ENCODE assay signal across 14 cellular contexts in genomic region chr1:100164226-100164625, GRCh38. TPM values are rescaled to one million over a fixed set of nuclear protein-coding genes. Genes with fewer than 3 reads are reported as not detected.
DNase-seq lines count a peak whose midpoint lies in the region; ATAC-seq and TF ChIP-seq lines count a peak whose summit lies in the region.
"Had no signal": no experiment of that assay in that cellular context is flagged by ENCODE, and none has a peak within 500 bp of the region (broad histone marks: within the 10 kb centered on the region; RNA-seq: fewer than 3 reads in every experiment).

No MANE protein-coding gene starts in this region.

- H3K4me1 Mint-ChIP-seq in neural crest cell: peaks cover 5% of the 10 kb centered on the region
- no peaks in the 10 kb centered on the region for H3K4me1 Mint-ChIP-seq in naive thymus-derived CD8-positive, alpha-beta T cell
- H3K4me1 Mint-ChIP-seq in WTC11: 0 out of 2 replicates have a peak, but pooled peaks cover 3% of the 10 kb centered on the region

- H3K9me3 Mint-ChIP-seq in neural crest cell: no peaks in the 10 kb centered on the region
- H3K9me3 Mint-ChIP-seq in naive thymus-derived CD8-positive, alpha-beta T cell: no peaks in the 10 kb centered on the region
- peaks cover 6% of the 10 kb centered on the region for H3K9me3 Mint-ChIP-seq in WTC11
- H3K9me3 Mint-ChIP-seq: HFFc6; T-helper 1 cell treated with Interleukin-12 subunit alpha and Interleukin-12 subunit beta and Interleukin-4 antibody, amounts not matched to agents 30 μg/mL and 1 μg/mL, for 36 hours had no signal

- H3K4me3 Mint-ChIP-seq in neural crest cell (no peak overlapping the region), WTC11 (no peak overlapping the region)
- no peak overlapping the region for H3K4me3 Mint-ChIP-seq in naive thymus-derived CD8-positive, alpha-beta T cell
- H3K4me3 Mint-ChIP-seq: HFFc6; T-helper 1 cell treated with Interleukin-12 subunit alpha and Interleukin-12 subunit beta and Interleukin-4 antibody, amounts not matched to agents 30 μg/mL and 1 μg/mL, for 36 hours had no signal

- CTCF ChIA-PET in WTC11 (lab: Charles Lee): interaction anchor here (0.8 to 1.2 kb wide), 2 partner anchors 31 to 295 kb away, joined by 3 read pairs; partner anchors contain the start of genes SASS6 and TRMT13

- no peak for ATAC-seq in naive thymus-derived CD8-positive, alpha-beta T cell
- no peak for ATAC-seq in GM21360 (IDR thresholded peaks at IDR 0.05; ENCODE audit: unreplicated experiment)
- ATAC-seq in WTC11: no peak

- TF ChIP-seq CTCF in AG09319 (IDR thresholded peaks at IDR 0.05; ENCODE audit: low read depth, low read length): no peak
- no peak for TF ChIP-seq CTCF in neural crest cell (conservative IDR thresholded peaks at IDR 0.05)
- no peak for TF ChIP-seq CTCF in WTC11 (IDR thresholded peaks at IDR 0.05)

- peak overlapping the region; percentile 69 for H3K27ac Mint-ChIP-seq in neural crest cell (ENCODE audit: unreplicated experiment)
- peak overlapping the region in 1 of 10 donors; percentile 43 for H3K27ac Mint-ChIP-seq in naive thymus-derived CD8-positive, alpha-beta T cell
- no peak overlapping the region for H3K27ac Mint-ChIP-seq in WTC11
- H3K27ac Mint-ChIP-seq: HFFc6; T-helper 1 cell treated with Interleukin-12 subunit alpha and Interleukin-12 subunit beta and Interleukin-4 antibody, amounts not matched to agents 30 μg/mL and 1 μg/mL, for 36 hours had no signal

- H3K36me3 Mint-ChIP-seq in neural crest cell (ENCODE audit: low read depth): no peaks in the 10 kb centered on the region
- peaks cover 0 to 6% (median 3%) of the 10 kb centered on the region in 3 donors for H3K36me3 Mint-ChIP-seq in naive thymus-derived CD8-positive, alpha-beta T cell
- no peaks in the 10 kb centered on the region for H3K36me3 Mint-ChIP-seq in WTC11

- POLR2A ChIA-PET in naive thymus-derived CD8-positive, alpha-beta T cell (lab: Charles Lee): no interaction called here
- POLR2A ChIA-PET in WTC11 (lab: Charles Lee): interaction anchor here (0.8 kb wide), 1 partner anchor 19 kb away, joined by 3 read pairs; no protein-coding TSS in a partner anchor

- H3K27me3 Mint-ChIP-seq in neural crest cell (ENCODE audit: low read depth) (no peaks in the 10 kb centered on the region), WTC11 (ENCODE audit: low read depth) (no peaks in the 10 kb centered on the region)
- peaks cover 0 to 4% (median 0%) of the 10 kb centered on the region in 5 donors for H3K27me3 Mint-ChIP-seq in naive thymus-derived CD8-positive, alpha-beta T cell

- DNase-seq in AG09319 (ENCODE audit: extremely low read depth, low read depth) (peak; percentile 76), NCI-H2171 (lab: John Stamatoyannopoulos, UW) (peak; percentile 26), fibroblast of peridontal ligament (ENCODE audit: extremely low read depth) (peak; percentile 97), neural crest cell (ENCODE audit: low read depth, low spot score) (no peak), mesenteric fat pad (ENCODE audit: low spot score) (no peak), WTC11 (ENCODE audit: low spot score) (no peak)
- DNase-seq in naive thymus-derived CD8-positive, alpha-beta T cell: no peak
- DNase-seq: activated CD4-positive, alpha-beta T cell treated with anti-CD3 and anti-CD28 coated beads, Interleukin-2, amount 50 U/mL, for 4 hours; central memory CD4-positive, alpha-beta T cell; HFFc6; NCI-H1694 treated with DMSO at 0.1 percent for 48 hours had no signal

TF ChIP-seq in WTC11, 78 proteins besides CTCF, POLR2A, EP300 and RAD21 (continues in another document):
- TF ChIP-seq OVOL2 (CRISPR knock-in tag; IDR thresholded peaks at IDR 0.05; ENCODE audit: borderline replicate concordance) (no peak), ZNF423 (CRISPR knock-in tag; IDR thresholded peaks at IDR 0.05) (no peak), MXD4 (CRISPR knock-in tag; IDR thresholded peaks at IDR 0.05; ENCODE audit: borderline replicate concordance) (no peak), PREB (CRISPR knock-in tag; IDR thresholded peaks at IDR 0.05; ENCODE audit: borderline replicate concordance) (no peak), NR1H2 (CRISPR knock-in tag; IDR thresholded peaks at IDR 0.05) (no peak), HMGA2 (CRISPR knock-in tag; IDR thresholded peaks at IDR 0.05) (no peak), E2F5 (CRISPR knock-in tag; IDR thresholded peaks at IDR 0.05) (no peak), ZBTB21 (CRISPR knock-in tag; IDR thresholded peaks at IDR 0.05; ENCODE audit: borderline replicate concordance) (no peak), KAT7 (CRISPR knock-in tag; IDR thresholded peaks at IDR 0.05; ENCODE audit: borderline replicate concordance) (no peak)
- TF ChIP-seq, protein P1, sequence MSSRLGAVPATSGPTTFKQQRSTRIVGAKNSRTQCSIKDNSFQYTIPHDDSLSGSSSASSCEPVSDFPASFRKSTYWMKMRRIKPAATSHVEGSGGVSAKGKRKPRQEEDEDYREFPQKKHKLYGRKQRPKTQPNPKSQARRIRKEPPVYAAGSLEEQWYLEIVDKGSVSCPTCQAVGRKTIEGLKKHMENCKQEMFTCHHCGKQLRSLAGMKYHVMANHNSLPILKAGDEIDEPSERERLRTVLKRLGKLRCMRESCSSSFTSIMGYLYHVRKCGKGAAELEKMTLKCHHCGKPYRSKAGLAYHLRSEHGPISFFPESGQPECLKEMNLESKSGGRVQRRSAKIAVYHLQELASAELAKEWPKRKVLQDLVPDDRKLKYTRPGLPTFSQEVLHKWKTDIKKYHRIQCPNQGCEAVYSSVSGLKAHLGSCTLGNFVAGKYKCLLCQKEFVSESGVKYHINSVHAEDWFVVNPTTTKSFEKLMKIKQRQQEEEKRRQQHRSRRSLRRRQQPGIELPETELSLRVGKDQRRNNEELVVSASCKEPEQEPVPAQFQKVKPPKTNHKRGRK (CRISPR knock-in tag; IDR thresholded peaks at IDR 0.05; ENCODE audit: borderline replicate concordance): no peak
- TF ChIP-seq, protein P2, sequence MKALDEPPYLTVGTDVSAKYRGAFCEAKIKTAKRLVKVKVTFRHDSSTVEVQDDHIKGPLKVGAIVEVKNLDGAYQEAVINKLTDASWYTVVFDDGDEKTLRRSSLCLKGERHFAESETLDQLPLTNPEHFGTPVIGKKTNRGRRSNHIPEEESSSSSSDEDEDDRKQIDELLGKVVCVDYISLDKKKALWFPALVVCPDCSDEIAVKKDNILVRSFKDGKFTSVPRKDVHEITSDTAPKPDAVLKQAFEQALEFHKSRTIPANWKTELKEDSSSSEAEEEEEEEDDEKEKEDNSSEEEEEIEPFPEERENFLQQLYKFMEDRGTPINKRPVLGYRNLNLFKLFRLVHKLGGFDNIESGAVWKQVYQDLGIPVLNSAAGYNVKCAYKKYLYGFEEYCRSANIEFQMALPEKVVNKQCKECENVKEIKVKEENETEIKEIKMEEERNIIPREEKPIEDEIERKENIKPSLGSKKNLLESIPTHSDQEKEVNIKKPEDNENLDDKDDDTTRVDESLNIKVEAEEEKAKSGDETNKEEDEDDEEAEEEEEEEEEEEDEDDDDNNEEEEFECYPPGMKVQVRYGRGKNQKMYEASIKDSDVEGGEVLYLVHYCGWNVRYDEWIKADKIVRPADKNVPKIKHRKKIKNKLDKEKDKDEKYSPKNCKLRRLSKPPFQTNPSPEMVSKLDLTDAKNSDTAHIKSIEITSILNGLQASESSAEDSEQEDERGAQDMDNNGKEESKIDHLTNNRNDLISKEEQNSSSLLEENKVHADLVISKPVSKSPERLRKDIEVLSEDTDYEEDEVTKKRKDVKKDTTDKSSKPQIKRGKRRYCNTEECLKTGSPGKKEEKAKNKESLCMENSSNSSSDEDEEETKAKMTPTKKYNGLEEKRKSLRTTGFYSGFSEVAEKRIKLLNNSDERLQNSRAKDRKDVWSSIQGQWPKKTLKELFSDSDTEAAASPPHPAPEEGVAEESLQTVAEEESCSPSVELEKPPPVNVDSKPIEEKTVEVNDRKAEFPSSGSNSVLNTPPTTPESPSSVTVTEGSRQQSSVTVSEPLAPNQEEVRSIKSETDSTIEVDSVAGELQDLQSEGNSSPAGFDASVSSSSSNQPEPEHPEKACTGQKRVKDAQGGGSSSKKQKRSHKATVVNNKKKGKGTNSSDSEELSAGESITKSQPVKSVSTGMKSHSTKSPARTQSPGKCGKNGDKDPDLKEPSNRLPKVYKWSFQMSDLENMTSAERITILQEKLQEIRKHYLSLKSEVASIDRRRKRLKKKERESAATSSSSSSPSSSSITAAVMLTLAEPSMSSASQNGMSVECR (CRISPR knock-in tag; IDR thresholded peaks at IDR 0.05; ENCODE audit: borderline replicate concordance): no peak

RNA-seq across cellular contexts. Expression of gene LRRC39, which starts 13.8 kb away (rescaled TPM):
- total RNA-seq in neural crest cell: 1.3 and 1.4 TPM in 2 replicates
- 1 to 10 TPM; 2.7 to 2.9 TPM for total RNA-seq in naive thymus-derived CD8-positive, alpha-beta T cell
- under 1 TPM in 2 of 3 donors, not detected in 1; 0.08 to 0.10 TPM for polyA plus RNA-seq in naive thymus-derived CD8-positive, alpha-beta T cell
- total RNA-seq in mesenteric fat pad: 1.0 TPM
- total RNA-seq in WTC11 (2021): 0.25 to 0.46 TPM (median 0.27 TPM) in 3 replicates
- total RNA-seq: epithelial cell of proximal tubule had no signal

RNA-seq across cellular contexts. Expression of gene TRMT13, which starts 31.3 kb away (rescaled TPM):
- total RNA-seq in neural crest cell (14.6 and 17.8 TPM in 2 replicates), mesenteric fat pad (14.4 TPM), WTC11 (2021) (10.7 to 12.8 TPM (median 12.7 TPM) in 3 replicates)
- 10 to 100 TPM; 53.2 to 55.5 TPM for total RNA-seq in naive thymus-derived CD8-positive, alpha-beta T cell
- 10 to 100 TPM in 2 of 3 donors, 1 to 10 TPM in 1; 8.7 to 12.7 (median 11.9) TPM for polyA plus RNA-seq in naive thymus-derived CD8-positive, alpha-beta T cell

RNA-seq across cellular contexts. Expression of gene SASS6, which starts 31.5 kb away (rescaled TPM):
- total RNA-seq in neural crest cell (14.9 and 15.2 TPM in 2 replicates), mesenteric fat pad (2.2 TPM), WTC11 (2021) (13.0 to 13.6 TPM (median 13.6 TPM) in 3 replicates)
- 1 to 10 TPM; 6.6 to 6.7 TPM for total RNA-seq in naive thymus-derived CD8-positive, alpha-beta T cell
- 1 to 10 TPM; 1.7 to 2.4 (median 1.8) TPM for polyA plus RNA-seq in naive thymus-derived CD8-positive, alpha-beta T cell

Comparison
In these comparisons a context has a peak if more than half of its experiments do, and no peak if none do; other contexts are left out.
1. DNase-seq: peak in AG09319 (single experiment), NCI-H2171 (single experiment) and fibroblast of peridontal ligament (single experiment); none in neural crest cell (single experiment), naive thymus-derived CD8-positive, alpha-beta T cell (0 of 10), mesenteric fat pad (single experiment) and WTC11 (single experiment).